20 cellular contexts compared by ENCODE assay signal in the genomic region with DNA sequence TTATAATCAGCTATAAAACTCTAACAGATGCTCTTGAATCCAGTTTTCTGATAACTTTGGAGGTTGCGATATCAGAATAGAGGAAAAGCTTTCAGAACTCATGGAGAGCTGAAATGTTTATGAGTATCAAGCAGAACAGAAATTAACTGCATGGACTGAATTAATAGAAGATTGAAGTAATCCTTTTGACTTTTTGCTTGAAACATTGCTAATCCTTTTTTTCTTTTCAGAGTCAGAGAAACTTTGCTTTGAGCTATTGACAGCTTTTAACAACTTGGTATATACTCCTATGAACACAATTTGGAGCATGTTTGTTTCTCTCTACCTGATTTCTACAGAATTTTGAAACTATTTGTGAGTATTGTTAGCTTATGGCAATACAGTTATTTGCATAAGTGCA.
DNase-seq lines count a peak whose midpoint lies in the region; ATAC-seq and TF ChIP-seq lines count a peak whose summit lies in the region.
"Had no signal": no experiment of that assay in that cellular context is flagged by ENCODE, and none has a peak within 500 bp of the region (broad histone marks: within the 10 kb centered on the region; RNA-seq: fewer than 3 reads in every experiment).

No MANE protein-coding gene starts in this region.

- no peak overlapping the region for H2BK15ac ChIP-seq in mesenchymal stem cell (ENCODE audit: low read depth, poor library complexity, severe bottlenecking)

- no peaks in the 10 kb centered on the region for H3K9me2 ChIP-seq in OCI-LY7 (ENCODE audit: insufficient read depth, low read length)

- POLR2A ChIA-PET in OCI-LY7 (lab: Charles Lee), result interaction anchor here (1.0 kb wide), 1 partner anchor 10 kb away, joined by 3 read pairs; no protein-coding TSS in a partner anchor

- H4K91ac ChIP-seq in mesenchymal stem cell (ENCODE audit: low read length), result no peak overlapping the region

- H3K27ac ChIP-seq in OCI-LY7 (ENCODE audit: low read depth, low read length, poor library complexity, severe bottlenecking) (no peak overlapping the region), mesenchymal stem cell (ENCODE audit: low read length, poor library complexity, severe bottlenecking) (no peak overlapping the region), lower lobe of right lung (no peak overlapping the region)
- H3K27ac ChIP-seq: 22Rv1, A549, BLaER1 had no signal

- H3K18ac ChIP-seq in mesenchymal stem cell (ENCODE audit: low read depth in 1 of 2, low read length in 2 of 2), result no peak overlapping the region

- no peak overlapping the region for H3K14ac ChIP-seq in mesenchymal stem cell (ENCODE audit: low read length in 2 of 2)

- no peak overlapping the region for H3K4me3 ChIP-seq in OCI-LY7 (ENCODE audit: low read depth, low read length, poor library complexity, severe bottlenecking)
- H3K4me3 ChIP-seq in mesenchymal stem cell (ENCODE audit: insufficient read depth in 1 of 2, low read depth in 1 of 2, low read length in 2 of 2), result no peak overlapping the region
- no peak overlapping the region for H3K4me3 ChIP-seq in lower lobe of right lung
- H3K4me3 ChIP-seq: A549, BLaER1 had no signal

- peaks cover 20% of the 10 kb centered on the region for H3K9me3 ChIP-seq in OCI-LY7 (ENCODE audit: low read length)
- peaks cover 46% of the 10 kb centered on the region for H3K9me3 ChIP-seq in mesenchymal stem cell (ENCODE audit: control insufficient read depth, low read length)
- H3K9me3 ChIP-seq in lower lobe of right lung, result no peaks in the 10 kb centered on the region
- H3K9me3 ChIP-seq: BE2C had no signal

- 88% methylated on average over 1 of the region's 1 CpG for WGBS in mesenchymal stem cell

- H3K4me1 ChIP-seq in OCI-LY7 (ENCODE audit: insufficient read depth, low read length, poor library complexity, severe bottlenecking), result no peaks in the 10 kb centered on the region
- no peaks in the 10 kb centered on the region for H3K4me1 ChIP-seq in mesenchymal stem cell (ENCODE audit: control insufficient read depth, insufficient read depth, low read depth, low read length)
- no peaks in the 10 kb centered on the region for H3K4me1 ChIP-seq in lower lobe of right lung
- H3K4me1 ChIP-seq: A549, BE2C, BLaER1 had no signal

- intact Hi-C loops in OCI-LY7 (cut with micrococcal nuclease; ENCODE audit: unreplicated experiment), result no loop called here
- intact Hi-C loops in lower lobe of right lung (cut with DNase I), result no loop called here

- CTCF ChIA-PET in OCI-LY7 (lab: Charles Lee; ENCODE audit: unreplicated experiment), result no interaction called here

- no peak overlapping the region for H2AFZ ChIP-seq in OCI-LY7 (ENCODE audit: low read length)
- no peak overlapping the region for H2AFZ ChIP-seq in mesenchymal stem cell (ENCODE audit: low read depth, low read length)

- TF ChIP-seq CTCF in OCI-LY7 (conservative IDR thresholded peaks at IDR 0.05; ENCODE audit: low read length) (no peak), lower lobe of right lung (IDR thresholded peaks at IDR 0.05) (no peak)

- H3K4me2 ChIP-seq in OCI-LY7 (ENCODE audit: low read length) (no peak overlapping the region), mesenchymal stem cell (ENCODE audit: low read length, poor library complexity, severe bottlenecking) (no peak overlapping the region)
- H3K4me2 ChIP-seq: A549, BLaER1 had no signal

- H2BK120ac ChIP-seq in mesenchymal stem cell (ENCODE audit: low read depth, low read length), result no peak overlapping the region

- no peak overlapping the region for H2AK5ac ChIP-seq in mesenchymal stem cell (ENCODE audit: low read length, severe bottlenecking)

- H2BK12ac ChIP-seq in mesenchymal stem cell (ENCODE audit: low read length in 2 of 2), result no peak overlapping the region

- H3K36me3 ChIP-seq in OCI-LY7 (ENCODE audit: insufficient read depth, low read length) (no peaks in the 10 kb centered on the region), mesenchymal stem cell (ENCODE audit: control insufficient read depth in 1 of 2, insufficient read depth in 2 of 2, low read depth in 1 of 2, low read length in 2 of 2) (no peaks in the 10 kb centered on the region), lower lobe of right lung (no peaks in the 10 kb centered on the region)
- H3K36me3 ChIP-seq: BE2C, BLaER1 had no signal

- H3K79me2 ChIP-seq in OCI-LY7 (ENCODE audit: insufficient read depth, low read depth, low read length), result no peaks in the 10 kb centered on the region

- ATAC-seq in HG03135 (IDR thresholded peaks at IDR 0.05; ENCODE audit: unreplicated experiment) (no peak), lower lobe of right lung (no peak)
- ATAC-seq: A549 had no signal

- H4K20me1 ChIP-seq in OCI-LY7 (ENCODE audit: insufficient read depth, low read length), result no peaks in the 10 kb centered on the region
- H4K20me1 ChIP-seq: BLaER1 had no signal

- H3K27me3 ChIP-seq in mesenchymal stem cell (ENCODE audit: control insufficient read depth in 1 of 2, insufficient read depth in 1 of 2, low read length in 2 of 2) (no peaks in the 10 kb centered on the region), lower lobe of right lung (ENCODE audit: low read depth) (no peaks in the 10 kb centered on the region)
- H3K27me3 ChIP-seq: BE2C, BLaER1 had no signal

- no peaks in the 10 kb centered on the region for H3K79me1 ChIP-seq in mesenchymal stem cell (replicated peaks; ENCODE audit: low read length, poor library complexity, severe bottlenecking)

- no peak overlapping the region for H4K8ac ChIP-seq in mesenchymal stem cell (ENCODE audit: low read length)

- DNase-seq in Caki2 (ENCODE audit: low read depth) (peak; percentile 10), Kasumi-1 (lab: John Stamatoyannopoulos, UW) (peak; percentile 8 to 9), OCI-LY7 (ENCODE audit: low spot score) (peak; percentile 2), mesenchymal stem cell (peak; percentile 7), NCI-H1436 treated with DMSO at 0.1 percent for 48 hours (lab: John Stamatoyannopoulos, UW) (no peak), amniotic stem cell (lab: John Stamatoyannopoulos, UW) (no peak), lower lobe of right lung (no peak)
- DNase-seq: BE2C; C1 segment of cervical spinal cord; Calu3; CD4-positive, alpha-beta memory T cell; CD4-positive, CD25-positive, alpha-beta regulatory T cell; CD8-positive, alpha-beta memory T cell; COR-L47; DMS79 treated with DMSO at 0.1 percent for 48 hours; GF-D8 had no signal

- no peak overlapping the region for H3K9ac ChIP-seq in mesenchymal stem cell (ENCODE audit: low read length)
- H3K9ac ChIP-seq: BLaER1 had no signal

- no peak overlapping the region for H2BK5ac ChIP-seq in mesenchymal stem cell (ENCODE audit: low read depth, low read length, poor library complexity, severe bottlenecking)

- no peak overlapping the region for H3K4ac ChIP-seq in mesenchymal stem cell (ENCODE audit: low read depth in 1 of 2, low read length in 2 of 2)

- no peak overlapping the region for H3K23ac ChIP-seq in mesenchymal stem cell (ENCODE audit: low read length in 2 of 2)

- no TSS peak for BruUV-seq in OCI-LY7 (replicated peaks; lab: Mats Ljungman, UMichigan)

- in situ Hi-C loops in Caki2 (cut with HindIII; ENCODE audit: low pct_unique_long_range_greater_than_20kb, low sequenced_read_pairs), result no loop called here

Comparison
In these comparisons a context has a peak if more than half of its experiments do, and no peak if none do; other contexts are left out.
1. DNase-seq: peak in Caki2 (single experiment), Kasumi-1 (2 of 2), OCI-LY7 (single experiment) and mesenchymal stem cell (single experiment); none in NCI-H1436 treated with DMSO at 0.1 percent for 48 hours (single experiment), amniotic stem cell (single experiment) and lower lobe of right lung (single experiment).